ENCODE assay signal across 2 cellular contexts in the genomic region with DNA sequence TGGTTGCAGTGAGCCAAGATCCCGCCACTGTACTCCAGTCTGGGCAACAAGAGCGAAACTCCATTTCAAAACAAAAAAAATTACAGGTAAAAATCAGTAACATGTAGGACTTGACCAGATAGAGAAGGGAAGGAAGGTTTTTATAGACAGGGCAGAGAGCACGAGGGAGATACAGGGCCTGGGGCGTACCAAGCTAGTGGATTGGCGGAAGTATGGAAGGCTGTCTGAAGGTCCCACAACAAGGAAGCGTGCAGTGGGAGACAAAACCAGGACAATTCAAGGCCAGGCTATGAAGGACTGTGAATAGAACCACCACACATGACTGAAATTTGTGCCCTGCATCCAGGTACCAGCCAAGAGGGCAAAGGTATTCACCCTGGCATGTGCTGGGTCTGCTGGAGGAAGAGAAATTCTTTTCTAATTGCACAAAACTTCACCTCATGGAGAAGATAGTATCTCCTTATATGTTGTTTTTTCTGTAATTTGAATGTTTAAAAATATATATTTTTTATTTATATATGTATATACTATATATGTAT.
TF ChIP-seq lines count a peak whose summit lies in the region.

No MANE protein-coding gene starts in this region.

TF ChIP-seq in liver, 16 proteins besides CTCF, POLR2A, EP300 and RAD21:
- TF ChIP-seq HNF4A (conservative IDR thresholded peaks at IDR 0.05) (peak; percentile 16 to 17), FOXA1 (IDR thresholded peaks at IDR 0.05) (no peak)

TF ChIP-seq in HepG2, 621 proteins besides CTCF, POLR2A, EP300 and RAD21:
- TF ChIP-seq ZNF713 (CRISPR knock-in tag; IDR thresholded peaks at IDR 0.05), result no peak
- TF ChIP-seq JDP2 (CRISPR knock-in tag; IDR thresholded peaks at IDR 0.05; ENCODE audit: borderline replicate concordance), result no peak
- no peak for TF ChIP-seq MED8 (CRISPR knock-in tag; IDR thresholded peaks at IDR 0.05; ENCODE audit: insufficient replicate concordance)
- TF ChIP-seq HNF4G (IDR thresholded peaks at IDR 0.05; ENCODE audit: borderline replicate concordance, low read depth, low read length), result no peak
- no peak for TF ChIP-seq HNF4G (CRISPR knock-in tag; IDR thresholded peaks at IDR 0.05; ENCODE audit: borderline replicate concordance, low read depth)
- no peak for TF ChIP-seq HNRNPH1 (optimal IDR thresholded peaks at IDR 0.05; ENCODE audit: low read depth, low read length)
- TF ChIP-seq NFE2 (CRISPR knock-in tag; IDR thresholded peaks at IDR 0.05), result no peak
TF ChIP-seq in HepG2: peak in this region for 0.
